In the genomic region with DNA sequence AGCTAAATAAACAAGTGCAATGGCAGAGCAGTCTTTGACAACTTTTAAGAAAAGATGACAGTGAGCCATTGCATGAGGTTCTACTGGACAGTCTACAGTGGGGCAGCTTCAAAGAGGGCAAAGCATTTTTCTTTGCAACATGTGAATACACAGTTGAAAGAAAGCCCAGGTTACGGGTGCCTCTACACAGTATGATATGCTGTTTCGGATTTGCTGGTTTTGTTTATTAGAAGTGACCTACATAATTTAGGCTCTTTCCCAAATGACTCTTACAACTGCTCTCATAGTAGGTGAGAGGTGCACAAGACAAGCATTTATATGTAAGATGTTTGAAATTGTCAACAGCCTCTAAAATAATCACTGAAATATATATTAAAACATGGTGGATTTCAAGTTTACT, we compare ENCODE assay signal across 19 cellular contexts.
A peak's percentile ranks its signal among the peaks of the same experiment; 100 is the strongest.
DNase-seq lines count a peak whose midpoint lies in the region; ATAC-seq and TF ChIP-seq lines count a peak whose summit lies in the region.
"Had no signal": no experiment of that assay in that cellular context is flagged by ENCODE, and none has a peak within 500 bp of the region (broad histone marks: within the 10 kb centered on the region; RNA-seq: fewer than 3 reads in every experiment).

No MANE protein-coding gene starts in this region.

- peak overlapping the region; percentile 59 for H3K4me3 ChIP-seq in OCI-LY1 (ENCODE audit: low read depth, low read length, poor library complexity, severe bottlenecking)
- H3K4me3 ChIP-seq: HAP-1, Peyer's patch had no signal

- peak overlapping the region; percentile 59 for H3K4me2 ChIP-seq in OCI-LY1 (ENCODE audit: low read length)

- peak overlapping the region; percentile 97 for H3K27ac ChIP-seq in OCI-LY1 (ENCODE audit: low read depth, low read length, poor library complexity, severe bottlenecking)

- no peaks in the 10 kb centered on the region for H3K27me3 ChIP-seq in OCI-LY1 (ENCODE audit: insufficient read depth, low read length)
- H3K27me3 ChIP-seq: Peyer's patch had no signal

- peaks cover 43% of the 10 kb centered on the region for H3K36me3 ChIP-seq in OCI-LY1 (ENCODE audit: insufficient read depth, low read length)
- H3K36me3 ChIP-seq: Peyer's patch had no signal

- peak overlapping the region; percentile 46 for H3K9ac ChIP-seq in OCI-LY1 (ENCODE audit: low read length)

- no peaks in the 10 kb centered on the region for H4K20me1 ChIP-seq in OCI-LY1 (ENCODE audit: insufficient read depth, low read length)

- no peaks in the 10 kb centered on the region for H3K9me3 Mint-ChIP-seq in naive B cell
- H3K9me3 Mint-ChIP-seq: CD4-positive, CD25-positive, alpha-beta regulatory T cell had no signal

- in situ Hi-C loops in G401 (cut with HindIII; ENCODE audit: low sequenced_read_pairs) = no loop called here

- H3K27me3 Mint-ChIP-seq in naive B cell = no peaks in the 10 kb centered on the region
- H3K27me3 Mint-ChIP-seq: CD4-positive, CD25-positive, alpha-beta regulatory T cell had no signal

- no peaks in the 10 kb centered on the region for H3K9me3 ChIP-seq in OCI-LY1 (ENCODE audit: low read length)
- H3K9me3 ChIP-seq: Caco-2, HAP-1, Peyer's patch had no signal

- H3K4me1 ChIP-seq in OCI-LY1 (ENCODE audit: insufficient read depth, low read length, severe bottlenecking) = peaks cover 100% of the 10 kb centered on the region
- H3K4me1 ChIP-seq: Caco-2 had no signal

- ATAC-seq in GM18498 (IDR thresholded peaks at IDR 0.05; ENCODE audit: unreplicated experiment) (peak; percentile 31), naive B cell (ENCODE audit: low read depth in 2 of 2) (no peak), GM18520 (IDR thresholded peaks at IDR 0.05; ENCODE audit: unreplicated experiment) (no peak)

- H3K9me2 ChIP-seq in OCI-LY1 (ENCODE audit: low read depth, low read length) = no peaks in the 10 kb centered on the region

- H3F3A ChIP-seq in OCI-LY1 (ENCODE audit: insufficient read depth, low read length) = no peaks in the 10 kb centered on the region

- TF ChIP-seq CTCF in OCI-LY1 (IDR thresholded peaks at IDR 0.05; ENCODE audit: low read length) = no peak

- H3K4me1 Mint-ChIP-seq in naive B cell = peaks cover 51 to 81% (median 54%) of the 10 kb centered on the region in 3 donors
- H3K4me1 Mint-ChIP-seq: CD4-positive, CD25-positive, alpha-beta regulatory T cell had no signal

- DNase-seq in G401 (ENCODE audit: low spot score) (peak; percentile 70), naive B cell (no peak), T-helper 9 cell (no peak), NCI-H2196 (lab: John Stamatoyannopoulos, UW; ENCODE audit: unreplicated experiment) (no peak), NCI-H1436 treated with DMSO at 0.1 percent for 48 hours (lab: John Stamatoyannopoulos, UW) (no peak)
- DNase-seq: Caco-2; CD4-positive, CD25-positive, alpha-beta regulatory T cell; IMR-90; NCI-H1417 treated with DMSO at 0.1 percent for 48 hours; NCI-H2029; NCI-H2171 treated with DMSO at 0.1 percent for 48 hours; NCI-H510A; NCI-H774; Peyer's patch; SHP77 treated with DMSO at 0.1 percent for 48 hours had no signal

- H2AFZ ChIP-seq in OCI-LY1 (ENCODE audit: low read length) = no peak overlapping the region

- H3K27ac Mint-ChIP-seq in naive B cell = peak overlapping the region in 4 of 6 donors; percentile 7 to 95 (median 56)
- H3K27ac Mint-ChIP-seq: CD4-positive, CD25-positive, alpha-beta regulatory T cell had no signal

- peaks cover 23 to 27% of the 10 kb centered on the region in 2 donors for H3K36me3 Mint-ChIP-seq in naive B cell
- H3K36me3 Mint-ChIP-seq: CD4-positive, CD25-positive, alpha-beta regulatory T cell had no signal

- peak overlapping the region in 3 of 8 donors; percentile 15 to 54 (median 40) for H3K4me3 Mint-ChIP-seq in naive B cell
- H3K4me3 Mint-ChIP-seq: CD4-positive, CD25-positive, alpha-beta regulatory T cell had no signal

- peaks cover 85% of the 10 kb centered on the region for H3K79me2 ChIP-seq in OCI-LY1 (ENCODE audit: insufficient read depth, low read length)
